Comparison of ENCODE assay signal across 17 cellular contexts in the genomic region with DNA sequence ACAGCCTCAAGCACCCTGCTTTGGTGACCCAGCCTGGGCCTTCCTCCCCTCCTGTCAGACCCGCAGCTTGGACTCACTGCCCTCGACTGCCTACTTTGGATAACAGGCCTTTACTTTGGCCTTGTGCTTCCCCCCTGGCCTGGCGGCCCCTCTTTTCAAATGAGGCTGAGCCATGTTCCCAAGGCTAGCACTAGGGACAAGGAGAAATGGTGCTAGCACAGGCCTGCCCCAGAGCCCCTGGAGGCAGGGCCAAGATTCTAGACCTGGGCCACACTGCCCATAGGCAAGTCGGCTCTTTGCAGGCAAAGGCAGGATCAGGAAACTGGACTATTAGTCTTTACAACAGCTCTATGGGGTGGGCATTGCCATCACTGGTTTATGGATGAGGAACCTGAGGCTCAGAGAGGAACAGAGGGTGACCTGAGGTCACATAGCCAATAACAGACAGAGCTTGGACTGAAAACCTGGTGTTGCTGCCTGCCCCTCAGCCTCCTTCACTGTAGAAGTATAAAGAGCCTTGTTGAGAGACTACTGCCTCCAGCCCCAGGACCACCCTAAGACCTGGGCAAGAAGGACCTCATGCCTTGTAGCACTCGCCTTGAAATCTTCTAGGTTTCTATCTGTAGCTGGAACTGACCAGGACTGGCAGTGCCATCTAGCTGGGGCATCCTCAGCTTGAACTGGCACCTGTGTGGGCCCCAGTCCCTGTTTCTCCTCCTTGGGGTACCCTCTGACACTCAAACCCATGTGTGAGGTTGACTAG.
"Had no signal": no experiment of that assay in that cellular context is flagged by ENCODE, and none has a peak within 500 bp of the region (broad histone marks: within the 10 kb centered on the region; RNA-seq: fewer than 3 reads in every experiment).

No MANE protein-coding gene starts in this region.

- H3K27me3 Mint-ChIP-seq: activated CD4-positive, alpha-beta T cell treated with anti-CD3 and anti-CD28 coated beads, Interleukin-2, amount 10 ng/mL, durations not matched to agents 7 days and 5 days had no signal

- H3K9me3 ChIP-seq: prostate gland, SJSA1 had no signal

- H3K4me1 ChIP-seq: prostate gland had no signal

- H3K27me3 ChIP-seq: hepatocyte, SJSA1, stomach, tibial nerve had no signal

- ATAC-seq: left lobe of liver, natural killer cell had no signal

- H3K36me3 ChIP-seq: prostate gland, SJSA1, stomach, tibial nerve had no signal

- H3K27ac ChIP-seq: hepatocyte, prostate gland, SJSA1 had no signal

- H3K36me3 Mint-ChIP-seq: natural killer cell had no signal

- H3K27ac Mint-ChIP-seq: activated CD4-positive, alpha-beta T cell treated with anti-CD3 and anti-CD28 coated beads, Interleukin-2, amount 10 ng/mL, durations not matched to agents 7 days and 5 days; memory B cell; natural killer cell had no signal

- H3K4me1 Mint-ChIP-seq: activated CD4-positive, alpha-beta T cell treated with anti-CD3 and anti-CD28 coated beads, Interleukin-2, amount 10 ng/mL, durations not matched to agents 7 days and 5 days; memory B cell; natural killer cell had no signal

- H3K4me3 ChIP-seq: hepatocyte, prostate gland, SJSA1, stomach, tibial nerve had no signal

- H3K4me3 Mint-ChIP-seq: activated CD4-positive, alpha-beta T cell treated with anti-CD3 and anti-CD28 coated beads, Interleukin-2, amount 10 ng/mL, durations not matched to agents 7 days and 5 days; memory B cell; natural killer cell had no signal

- DNase-seq: activated CD4-positive, alpha-beta T cell treated with anti-CD3 and anti-CD28 coated beads, Interleukin-2, amount 10 ng/mL, durations not matched to agents 7 days and 5 days; activated CD4-positive, CD25-positive, alpha-beta regulatory T cell; activated naive CD4-positive, alpha-beta T cell; erythroblast; islet precursor cell; natural killer cell; occipital lobe; stimulated activated CD4-positive, alpha-beta T cell treated with anti-CD3 and anti-CD28 coated beads, Interleukin-12 subunit alpha, Interleukin-12 subunit beta, amount 100 ng/mL, for 4 hours; stimulated activated CD4-positive, alpha-beta T cell treated with anti-CD3 and anti-CD28 coated beads, Interleukin-2, amount 100 ng/mL, for 24 hours; stomach; SW 1271 had no signal
